In genomic region chr2:157793053-157793612, GRCh38 we compare ENCODE assay signal across 1 cellular context.
TF ChIP-seq lines count a peak whose summit lies in the region.

No MANE protein-coding gene starts in this region.

TF ChIP-seq in GM23338, 12 proteins besides CTCF, POLR2A, EP300 and RAD21 (continued from another document):
- TF ChIP-seq ETS1 (IDR thresholded peaks at IDR 0.05) (no peak), NANOG (IDR thresholded peaks at IDR 0.05; ENCODE audit: borderline replicate concordance) (no peak), ZNF462 (CRISPR knock-in tag; IDR thresholded peaks at IDR 0.05) (no peak), JUNB (IDR thresholded peaks at IDR 0.05; ENCODE audit: unreplicated experiment) (no peak), EZH2 (IDR thresholded peaks at IDR 0.05; ENCODE audit: low read depth, unreplicated experiment) (no peak), REST (IDR thresholded peaks at IDR 0.05; ENCODE audit: unreplicated experiment) (no peak), ZNF331 (CRISPR knock-in tag; IDR thresholded peaks at IDR 0.05; ENCODE audit: low read depth) (no peak), EZH2phosphoT487 (IDR thresholded peaks at IDR 0.05; ENCODE audit: unreplicated experiment) (no peak), ZNF114 (CRISPR knock-in tag; IDR thresholded peaks at IDR 0.05) (no peak), STAT1 (IDR thresholded peaks at IDR 0.05; ENCODE audit: unreplicated experiment) (no peak)
TF ChIP-seq in GM23338: peak in this region for 0.
